10 cellular contexts compared by ENCODE assay signal in the genomic region with DNA sequence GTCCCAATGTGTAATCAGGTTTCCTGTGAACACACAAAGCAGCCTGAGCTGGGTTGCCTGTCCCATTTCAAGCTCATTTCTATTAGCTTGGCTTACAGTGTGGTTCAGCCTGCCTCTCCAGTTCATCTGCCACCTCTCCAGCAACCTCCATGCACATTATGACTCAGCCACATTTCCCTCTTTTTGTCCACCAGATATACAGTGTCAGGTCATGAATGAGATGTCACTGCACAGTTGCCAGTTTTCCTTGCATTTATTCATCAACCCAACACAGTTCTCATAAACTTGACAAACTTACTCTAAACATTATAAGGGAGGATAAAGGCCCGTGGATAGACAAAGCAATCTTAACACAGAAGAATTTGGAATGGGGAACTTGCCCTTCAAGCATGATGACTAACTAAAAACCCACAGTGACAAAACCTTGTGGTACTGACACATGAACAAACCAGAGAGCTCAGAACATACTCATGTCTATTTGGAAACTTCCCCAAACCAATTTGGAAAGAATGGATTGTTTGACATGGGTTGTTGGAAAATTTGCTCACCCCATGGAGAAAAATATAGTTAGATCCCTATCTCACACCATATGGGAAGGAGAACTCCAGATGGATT. TPM values are rescaled to one million over a fixed set of nuclear protein-coding genes. Genes with fewer than 3 reads are reported as not detected.
DNase-seq lines count a peak whose midpoint lies in the region; ATAC-seq, FAIRE-seq and TF ChIP-seq lines count a peak whose summit lies in the region.
"Had no signal": no experiment of that assay in that cellular context is flagged by ENCODE, and none has a peak within 500 bp of the region (broad histone marks: within the 10 kb centered on the region; RNA-seq: fewer than 3 reads in every experiment).

No MANE protein-coding gene starts in this region.

- no peak for TF ChIP-seq EP300 in K562 (IDR thresholded peaks at IDR 0.05; ENCODE audit: low read length)

- no TSS peak for BruUV-seq in K562 (replicated peaks; lab: Mats Ljungman, UMichigan)

- peak; percentile 19 for ATAC-seq in GM21423 (IDR thresholded peaks at IDR 0.05; ENCODE audit: unreplicated experiment)
- no peak for ATAC-seq in K562
- no peak for ATAC-seq in HG03045 (IDR thresholded peaks at IDR 0.05; ENCODE audit: unreplicated experiment)
- ATAC-seq in GM21576 (IDR thresholded peaks at IDR 0.05; ENCODE audit: unreplicated experiment), result no peak

- no peak overlapping the region for H3K27ac ChIP-seq in K562 (ENCODE audit: extremely low read depth, low read depth, low read length)
- H3K27ac ChIP-seq: testis had no signal

- intact Hi-C loops in K562 (cut with micrococcal nuclease), result loop anchor here (5.0 kb wide), 3 partner anchors 229 to 464 kb away; a partner anchor contains a TSS

- no peak for TF ChIP-seq CTCF in K562 (IDR thresholded peaks at IDR 0.05 in 2 of 3, conservative IDR thresholded peaks at IDR 0.05 in 1 of 3; ENCODE audit: insufficient read depth in 2 of 3, low read depth in 1 of 3, low read length in 3 of 3)

- 0% methylated on average over 1 of the region's 1 CpG for WGBS in K562 (ENCODE audit: insufficient coverage, low coverage, missing lambda C conversion rate)

- H4K20me1 ChIP-seq in K562 (replicated peaks; ENCODE audit: control insufficient read depth, insufficient read depth, low read length), result no peaks in the 10 kb centered on the region

- POLR2A ChIA-PET in K562 (lab: Yijun Ruan, JAX), result interaction anchor here (1.0 to 3.0 kb wide), 2 partner anchors 17 to 46 kb away, joined by 3 to 9 read pairs; no protein-coding TSS in a partner anchor

- H3K4me2 ChIP-seq in K562 (ENCODE audit: insufficient read depth, low read length), result no peak overlapping the region; the same call in 1 of the 2 replicates

- no peak for TF ChIP-seq RAD21 in K562 (CRISPR knock-in tag; conservative IDR thresholded peaks at IDR 0.05 in 1 of 2, IDR thresholded peaks at IDR 0.05 in 1 of 2)

- H3K27me3 ChIP-seq in K562 (ENCODE audit: control insufficient read depth in 2 of 2, insufficient read depth in 2 of 2, low read length in 2 of 2), result no peaks in the 10 kb centered on the region
- H3K27me3 ChIP-seq: testis had no signal

- CTCF ChIA-PET in K562 (lab: Yijun Ruan, JAX; ENCODE audit: low intra/inter-chr PET ratio), result interaction anchor here (1.2 to 7.1 kb wide), 2 partner anchors 60 to 76 kb away, joined by 3 to 63 read pairs; no protein-coding TSS in a partner anchor

- no peaks in the 10 kb centered on the region for H3K9me3 ChIP-seq in K562 (replicated peaks; ENCODE audit: control insufficient read depth, insufficient read depth, low read depth, low read length)
- H3K9me3 ChIP-seq: testis had no signal

- peaks cover 3% of the 10 kb centered on the region for H3K79me2 ChIP-seq in K562 (ENCODE audit: control insufficient read depth, insufficient read depth, low read length)

- FAIRE-seq in K562 (lab: Jason Lieb, UNC), result no peak

- no peak overlapping the region for H2AFZ ChIP-seq in K562 (ENCODE audit: low read depth, low read length)

- H3K9ac ChIP-seq in K562 (ENCODE audit: insufficient read depth in 1 of 2, low read depth in 2 of 2, low read length in 2 of 2), result no peak overlapping the region

- in situ Hi-C loops in K562 (cut with MboI), result no loop called here

- H3K36me3 ChIP-seq in K562 (ENCODE audit: control insufficient read depth, insufficient read depth, low read length), result no peaks in the 10 kb centered on the region; the same call in 2 of the 3 replicates

- DNase-seq in MV-4-11 (lab: John Stamatoyannopoulos, UW) (peak; percentile 94), K562 (ENCODE audit: extremely low read depth in 1 of 4, low spot score in 3 of 4) (no peak), pons (ENCODE audit: low spot score) (peak; percentile 67), COLO829 (ENCODE audit: low spot score) (no peak), SW 1271 (lab: John Stamatoyannopoulos, UW) (no peak)
- DNase-seq: NCI-H510A, testis had no signal

- peaks cover 11 to 40% of the 10 kb centered on the region in 2 experiments for H3K4me1 ChIP-seq in K562 (replicated peaks in 1 of 2; ENCODE audit: control insufficient read depth in 2 of 2, insufficient read depth in 2 of 2, low read length in 2 of 2)

- TF ChIP-seq POLR2A in K562 (conservative IDR thresholded peaks at IDR 0.05), result no peak

- no peak overlapping the region for H3K4me3 ChIP-seq in K562
- H3K4me3 ChIP-seq: testis had no signal

- H3K9me1 ChIP-seq in K562 (ENCODE audit: control insufficient read depth, insufficient read depth, low read length), result no peaks in the 10 kb centered on the region

TF ChIP-seq in K562, 482 proteins besides CTCF, POLR2A, EP300 and RAD21 (continues in another document):
- no peak for TF ChIP-seq NFE2 (IDR thresholded peaks at IDR 0.05; ENCODE audit: low read depth)
- no peak for TF ChIP-seq GATA2 (CRISPR knock-in tag; IDR thresholded peaks at IDR 0.05)
- TF ChIP-seq, protein P1, sequence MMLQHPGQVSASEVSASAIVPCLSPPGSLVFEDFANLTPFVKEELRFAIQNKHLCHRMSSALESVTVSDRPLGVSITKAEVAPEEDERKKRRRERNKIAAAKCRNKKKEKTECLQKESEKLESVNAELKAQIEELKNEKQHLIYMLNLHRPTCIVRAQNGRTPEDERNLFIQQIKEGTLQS (IDR thresholded peaks at IDR 0.05), result peak; percentile 40; the same call in 1 of the 2 replicates
- TF ChIP-seq, protein P1 (CRISPR knock-in tag; conservative IDR thresholded peaks at IDR 0.05), result no peak
- TF ChIP-seq FOSL1 (tag; conservative IDR thresholded peaks at IDR 0.05), result peak; percentile 62
- no peak for TF ChIP-seq KDM1A (IDR thresholded peaks at IDR 0.05)
- no peak for TF ChIP-seq SIN3B (IDR thresholded peaks at IDR 0.05; ENCODE audit: low read depth)
- TF ChIP-seq, protein P2, sequence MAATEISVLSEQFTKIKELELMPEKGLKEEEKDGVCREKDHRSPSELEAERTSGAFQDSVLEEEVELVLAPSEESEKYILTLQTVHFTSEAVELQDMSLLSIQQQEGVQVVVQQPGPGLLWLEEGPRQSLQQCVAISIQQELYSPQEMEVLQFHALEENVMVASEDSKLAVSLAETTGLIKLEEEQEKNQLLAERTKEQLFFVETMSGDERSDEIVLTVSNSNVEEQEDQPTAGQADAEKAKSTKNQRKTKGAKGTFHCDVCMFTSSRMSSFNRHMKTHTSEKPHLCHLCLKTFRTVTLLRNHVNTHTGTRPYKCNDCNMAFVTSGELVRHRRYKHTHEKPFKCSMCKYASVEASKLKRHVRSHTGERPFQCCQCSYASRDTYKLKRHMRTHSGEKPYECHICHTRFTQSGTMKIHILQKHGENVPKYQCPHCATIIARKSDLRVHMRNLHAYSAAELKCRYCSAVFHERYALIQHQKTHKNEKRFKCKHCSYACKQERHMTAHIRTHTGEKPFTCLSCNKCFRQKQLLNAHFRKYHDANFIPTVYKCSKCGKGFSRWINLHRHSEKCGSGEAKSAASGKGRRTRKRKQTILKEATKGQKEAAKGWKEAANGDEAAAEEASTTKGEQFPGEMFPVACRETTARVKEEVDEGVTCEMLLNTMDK (IDR thresholded peaks at IDR 0.05; ENCODE audit: borderline replicate concordance, insufficient read depth, low read depth, low read length, poor library complexity, severe bottlenecking), result no peak
- no peak for TF ChIP-seq CEBPG (CRISPR knock-in tag; IDR thresholded peaks at IDR 0.05)
- TF ChIP-seq CEBPG (tag; conservative IDR thresholded peaks at IDR 0.05 in 1 of 2, IDR thresholded peaks at IDR 0.05 in 1 of 2), result no peak
- no peak for TF ChIP-seq NCOA1 (IDR thresholded peaks at IDR 0.05; ENCODE audit: low read depth)

RNA-seq across cellular contexts. Expression of a gene that starts 2.5 kb away (rescaled TPM):
- 0.30 and 3.4 TPM in 2 replicates for total RNA-seq in K562 (2011; cell fraction: chromatin; rRNA removed; ENCODE audit: low replicate concordance)
- total RNA-seq in K562 (2011; cell fraction: nucleolus; rRNA removed), result 0.33 and 0.92 TPM in 2 replicates
- 1.1 and 1.2 TPM in 2 replicates for total RNA-seq in K562 (2011; cell fraction: nucleoplasm; rRNA removed)
- total RNA-seq in K562 (2014; rRNA removed), result 0.45 and 2.0 TPM in 2 replicates
- total RNA-seq in K562 (2014; rRNA removed; fragmentation: Illumina TruSeq; extraction: Trizol), result 0.98 and 1.2 TPM in 2 replicates
- total RNA-seq in K562 (2015; rRNA removed; fragmentation: Illumina TruSeq; extraction: Trizol), result 0.54 and 0.68 TPM in 2 replicates
- total RNA-seq in K562 (2021), result 0.60 and 0.69 TPM in 2 replicates
- 0.62 and 1.2 TPM in 2 replicates for polyA plus RNA-seq in K562 (2011; rRNA removed)
- 0.06 and 0.22 TPM in 2 replicates for polyA plus RNA-seq in K562 (2011; cell fraction: cytosol; rRNA removed)
- 1.4 and 1.5 TPM in 2 replicates for polyA plus RNA-seq in K562 (2011; cell fraction: nucleus; rRNA removed)
- 0.51 and 1.7 TPM in 2 replicates for polyA plus RNA-seq in K562 (2012)
- polyA plus RNA-seq in K562 (2014; fragmentation: Illumina TruSeq; extraction: Trizol), result 0.71 and 0.72 TPM in 2 replicates
- under 1 TPM; 0.08 to 0.52 TPM for polyA plus RNA-seq in K562 (2014; fragmentation: Nextera tagmentation; extraction: Ambion mirVana)
- polyA plus RNA-seq in K562 (2014; rRNA removed), result 0.42 and 1.0 TPM in 2 replicates
- 0.88 and 1.3 TPM in 2 replicates for polyA minus RNA-seq in K562 (2011; rRNA and poly(A)+ RNA removed)
- polyA minus RNA-seq in K562 (2011; cell fraction: cytosol; rRNA and poly(A)+ RNA removed), result 0.48 and 0.91 TPM in 2 replicates
- 0.40 and 1.3 TPM in 2 replicates for polyA minus RNA-seq in K562 (2011; cell fraction: nucleus; rRNA and poly(A)+ RNA removed)

RNA-seq across cellular contexts. Expression of a gene that starts 12.9 kb away (rescaled TPM):
- total RNA-seq in K562 (2011; cell fraction: chromatin; rRNA removed; ENCODE audit: low replicate concordance), result 30.8 and 81.8 TPM in 2 replicates
- 74.2 and 84.7 TPM in 2 replicates for total RNA-seq in K562 (2011; cell fraction: nucleolus; rRNA removed)
- 65.3 and 65.6 TPM in 2 replicates for total RNA-seq in K562 (2011; cell fraction: nucleoplasm; rRNA removed)
- total RNA-seq in K562 (2014; rRNA removed) (11.1 and 14.2 TPM in 2 replicates), K562 (2014; rRNA removed; fragmentation: Illumina TruSeq; extraction: Trizol) (5.1 and 5.5 TPM in 2 replicates), K562 (2015; rRNA removed; fragmentation: Illumina TruSeq; extraction: Trizol) (5.2 and 5.4 TPM in 2 replicates), K562 (2021) (27.0 and 28.5 TPM in 2 replicates)
- polyA plus RNA-seq in K562 (2011; rRNA removed) (10.9 and 13.3 TPM in 2 replicates), K562 (2014; fragmentation: Illumina TruSeq; extraction: Trizol) (17.8 and 18.5 TPM in 2 replicates), K562 (2014; fragmentation: Nextera tagmentation; extraction: Ambion mirVana) (1 to 10 TPM; 4.4 to 4.9 TPM), K562 (2014; rRNA removed) (12.9 and 15.3 TPM in 2 replicates)
- polyA plus RNA-seq in K562 (2011; cell fraction: cytosol; rRNA removed), result 14.2 and 21.9 TPM in 2 replicates
- 11.7 and 18.8 TPM in 2 replicates for polyA plus RNA-seq in K562 (2011; cell fraction: nucleus; rRNA removed)
- polyA plus RNA-seq in K562 (2012), result 14.6 and 21.0 TPM in 2 replicates
- 16.3 and 19.5 TPM in 2 replicates for polyA minus RNA-seq in K562 (2011; rRNA and poly(A)+ RNA removed)
- 18.0 and 19.1 TPM in 2 replicates for polyA minus RNA-seq in K562 (2011; cell fraction: cytosol; rRNA and poly(A)+ RNA removed)
- polyA minus RNA-seq in K562 (2011; cell fraction: nucleus; rRNA and poly(A)+ RNA removed), result 20.5 and 25.3 TPM in 2 replicates

Comparison
In these comparisons a context has a peak if more than half of its experiments do, and no peak if none do; other contexts are left out.
1. DNase-seq: peak in MV-4-11 (single experiment) and pons (single experiment); none in K562 (0 of 4), COLO829 (single experiment) and SW 1271 (0 of 2).